ENCODE assay signal across 7 cellular contexts in genomic region chr4:82429728-82430192, GRCh38. TPM values are rescaled to one million over a fixed set of nuclear protein-coding genes. Genes with fewer than 3 reads are reported as not detected.
DNase-seq lines count a peak whose midpoint lies in the region; ATAC-seq and TF ChIP-seq lines count a peak whose summit lies in the region.

No MANE protein-coding gene starts in this region.

- H3K4me3 ChIP-seq in Peyer's patch (peak overlapping the region; percentile 86 to 90 (median 89)), ectodermal cell (ENCODE audit: insufficient read depth, low read depth, low read length) (peak overlapping the region; percentile 58), muscle layer of duodenum (ENCODE audit: low read depth in 1 of 2, low read length in 2 of 2) (peak overlapping the region; percentile 88 to 96)

- no peak for TF ChIP-seq CTCF in Peyer's patch (IDR thresholded peaks at IDR 0.05)

- no peak for TF ChIP-seq POLR2A in Peyer's patch (IDR thresholded peaks at IDR 0.05)

- H3K36me3 ChIP-seq in Peyer's patch, result peaks cover 0 to 24% (median 0%) of the 10 kb centered on the region in 3 donors
- H3K36me3 ChIP-seq in ectodermal cell (ENCODE audit: control insufficient read depth, insufficient read depth, low read length), result peaks cover 22% of the 10 kb centered on the region
- H3K36me3 ChIP-seq in muscle layer of duodenum (ENCODE audit: control insufficient read depth in 1 of 2, insufficient read depth in 2 of 2, low read length in 2 of 2), result peaks cover 22 to 24% of the 10 kb centered on the region in 2 donors

- ATAC-seq in GM18498 (IDR thresholded peaks at IDR 0.05; ENCODE audit: unreplicated experiment) (peak; percentile 18), HG02571 (IDR thresholded peaks at IDR 0.05; ENCODE audit: unreplicated experiment) (peak; percentile 7), HG03571 (IDR thresholded peaks at IDR 0.05; ENCODE audit: unreplicated experiment) (no peak), HG02763 (IDR thresholded peaks at IDR 0.05; ENCODE audit: unreplicated experiment) (no peak)

- H3K27me3 ChIP-seq in Peyer's patch (no peaks in the 10 kb centered on the region), ectodermal cell (ENCODE audit: control insufficient read depth, insufficient read depth, low read length, poor library complexity, severe bottlenecking) (no peaks in the 10 kb centered on the region), muscle layer of duodenum (ENCODE audit: low read depth, low read length) (no peaks in the 10 kb centered on the region)

- WGBS in ectodermal cell, 2 experiments, result 0% methylated on average over 58 of the region's 58 CpGs

- no peak for DNase-seq in Peyer's patch

- H3K9me3 ChIP-seq in Peyer's patch (no peaks in the 10 kb centered on the region), ectodermal cell (ENCODE audit: control insufficient read depth, low read length) (no peaks in the 10 kb centered on the region), muscle layer of duodenum (ENCODE audit: control insufficient read depth in 1 of 2, low read length in 2 of 2) (no peaks in the 10 kb centered on the region)

- H3K4me1 ChIP-seq in Peyer's patch (peaks cover 3 to 39% (median 8%) of the 10 kb centered on the region in 4 donors), ectodermal cell (ENCODE audit: control insufficient read depth, insufficient read depth, low read length) (peaks cover 4% of the 10 kb centered on the region), muscle layer of duodenum (ENCODE audit: control insufficient read depth in 1 of 2, insufficient read depth in 2 of 2, low read length in 2 of 2) (peaks cover 8 to 37% of the 10 kb centered on the region in 2 donors)

- H3K27ac ChIP-seq in Peyer's patch, result peak overlapping the region; percentile 98 to 100 (median 99)
- H3K27ac ChIP-seq in ectodermal cell (ENCODE audit: insufficient read depth, low read depth, low read length, poor library complexity, severe bottlenecking), result peak overlapping the region; percentile 99
- peak overlapping the region; percentile 96 for H3K27ac ChIP-seq in muscle layer of duodenum (ENCODE audit: low read length)

RNA-seq across cellular contexts. Expression of gene HNRNPDL, which starts 0.5 kb away (rescaled TPM):
- 100 to 1,000 TPM in 2 of 4 donors, 10 to 100 TPM in 2; 61.8 to 210 (median 101) TPM for total RNA-seq in Peyer's patch
- 690 TPM for polyA plus RNA-seq in ectodermal cell (2013, experiment 1 of 4)
- polyA plus RNA-seq in ectodermal cell (2013, experiment 2 of 4), result 638 TPM
- 424 TPM for polyA plus RNA-seq in ectodermal cell (2013, experiment 3 of 4)
- 474 TPM for polyA plus RNA-seq in ectodermal cell (2013, experiment 4 of 4)

RNA-seq across cellular contexts. Expression of gene ENOPH1, which starts 0.6 kb away (rescaled TPM):
- 10 to 100 TPM in 3 of 4 donors, 1 to 10 TPM in 1; 8.2 to 18.6 (median 15.2) TPM for total RNA-seq in Peyer's patch
- polyA plus RNA-seq in ectodermal cell (2013, experiment 1 of 4), result 50.6 TPM
- 48.2 TPM for polyA plus RNA-seq in ectodermal cell (2013, experiment 2 of 4)
- 40.7 TPM for polyA plus RNA-seq in ectodermal cell (2013, experiment 3 of 4)
- polyA plus RNA-seq in ectodermal cell (2013, experiment 4 of 4), result 45.2 TPM

RNA-seq across cellular contexts. Expression of gene HNRNPD, which starts 56.0 kb away (rescaled TPM):
- 100 to 1,000 TPM in 3 of 4 donors, 10 to 100 TPM in 1; 95.6 to 342 (median 136) TPM for total RNA-seq in Peyer's patch
- 733 TPM for polyA plus RNA-seq in ectodermal cell (2013, experiment 1 of 4)
- polyA plus RNA-seq in ectodermal cell (2013, experiment 2 of 4), result 715 TPM
- polyA plus RNA-seq in ectodermal cell (2013, experiment 3 of 4), result 425 TPM
- polyA plus RNA-seq in ectodermal cell (2013, experiment 4 of 4), result 446 TPM

Comparison
In these comparisons a context has a peak if more than half of its experiments do, and no peak if none do; other contexts are left out.
1. ATAC-seq: peak in GM18498 (single experiment) and HG02571 (single experiment); none in HG03571 (single experiment) and HG02763 (single experiment).
2. Peak in every context shown above with its lines, with median percentiles within 50 percentile points of each other: H3K27ac ChIP-seq and H3K4me3 ChIP-seq.